10 cellular contexts compared by ENCODE assay signal in the genomic region with DNA sequence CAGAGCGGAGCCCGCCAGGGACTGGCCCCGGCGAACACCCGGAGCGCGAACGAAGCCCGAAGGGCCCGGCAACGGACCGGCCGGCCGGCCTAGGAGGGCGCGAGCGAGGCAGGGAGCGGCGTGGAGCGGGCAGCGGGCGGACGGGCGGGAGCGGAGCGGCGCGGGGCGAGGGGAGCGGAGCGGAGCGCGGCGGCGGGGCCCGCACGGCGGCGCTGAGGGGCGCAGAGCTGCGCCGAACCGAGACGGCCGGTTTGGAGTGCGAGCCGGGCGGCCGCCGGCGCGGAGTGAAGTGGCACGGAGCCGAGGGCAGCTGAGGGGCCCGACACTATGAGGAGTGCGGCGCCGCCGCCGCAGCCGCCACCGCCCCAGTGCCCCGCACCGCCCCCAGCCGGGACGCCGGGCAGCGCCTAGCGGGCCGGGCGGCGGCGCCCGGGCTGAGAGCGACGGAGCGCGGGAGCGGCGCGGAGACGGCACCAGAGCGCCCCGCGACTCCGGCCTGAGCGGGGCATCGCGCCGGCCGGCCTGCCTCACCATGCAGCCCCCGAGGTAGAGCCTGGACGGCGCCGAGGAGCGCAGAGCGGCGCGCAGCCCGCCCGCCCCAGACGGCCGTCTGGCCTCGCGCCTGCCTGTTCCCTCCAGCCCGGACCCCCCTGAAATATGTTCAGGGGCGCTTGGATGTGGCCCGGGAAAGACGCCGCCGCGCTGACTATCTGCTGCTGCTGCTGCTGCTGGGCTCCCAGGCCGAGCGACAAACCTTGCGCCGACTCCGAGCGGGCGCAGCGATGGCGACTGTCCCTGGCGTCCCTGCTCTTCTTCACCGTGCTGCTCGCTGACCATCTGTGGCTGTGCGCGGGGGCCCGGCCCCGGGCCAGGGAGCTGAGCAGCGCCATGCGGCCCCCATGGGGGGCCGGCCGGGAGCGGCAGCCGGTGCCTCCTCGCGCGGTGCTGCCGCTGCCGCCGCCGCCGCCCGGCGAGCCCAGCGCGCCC. TPM values are rescaled to one million over a fixed set of nuclear protein-coding genes. Genes with fewer than 3 reads are reported as not detected.
DNase-seq lines count a peak whose midpoint lies in the region; ATAC-seq, FAIRE-seq and TF ChIP-seq lines count a peak whose summit lies in the region.
"Had no signal": no experiment of that assay in that cellular context is flagged by ENCODE, and none has a peak within 500 bp of the region (broad histone marks: within the 10 kb centered on the region; RNA-seq: fewer than 3 reads in every experiment).

No MANE protein-coding gene starts in this region.

- no peaks in the 10 kb centered on the region for H3K9me3 Mint-ChIP-seq in stimulated activated naive CD8-positive, alpha-beta T cell treated with anti-CD3 and anti-CD28 coated beads, Interleukin-15, Interleukin-2, amounts not matched to agents 100 ng/mL and 50 ng/mL, for 24 hours
- H3K9me3 Mint-ChIP-seq in mesothelial cell of epicardium: peaks cover 11% of the 10 kb centered on the region
- H3K9me3 Mint-ChIP-seq: natural killer cell treated with Interleukin-12 subunit alpha and Interleukin-12 subunit beta and Interleukin-15 and Interleukin-18, amount 100 ng/mL, for 72 hours; T-helper 1 cell treated with Interleukin-12 subunit alpha and Interleukin-12 subunit beta and Interleukin-4 antibody, amounts not matched to agents 30 μg/mL and 1 μg/mL, for 36 hours had no signal

- no peak for FAIRE-seq in bronchial epithelial cell (lab: Jason Lieb, UNC)

- peak overlapping the region; percentile 74 for H3K4me3 Mint-ChIP-seq in stimulated activated naive CD8-positive, alpha-beta T cell treated with anti-CD3 and anti-CD28 coated beads, Interleukin-15, Interleukin-2, amounts not matched to agents 100 ng/mL and 50 ng/mL, for 24 hours
- peak overlapping the region; percentile 69 for H3K4me3 Mint-ChIP-seq in mesothelial cell of epicardium
- H3K4me3 Mint-ChIP-seq: natural killer cell treated with Interleukin-12 subunit alpha and Interleukin-12 subunit beta and Interleukin-15 and Interleukin-18, amount 100 ng/mL, for 72 hours had no signal

- DNase-seq in stimulated activated naive CD8-positive, alpha-beta T cell treated with anti-CD3 and anti-CD28 coated beads, Interleukin-15, Interleukin-2, amounts not matched to agents 100 U/mL and 50 U/mL, for 24 hours: no peak
- DNase-seq in bronchial epithelial cell (ENCODE audit: low read depth): no peak
- DNase-seq in mesothelial cell of epicardium (ENCODE audit: low spot score in 2 of 2, unreplicated experiment in 2 of 2): no peak
- no peak for DNase-seq in stimulated activated CD4-positive, alpha-beta T cell treated with anti-CD3 and anti-CD28 coated beads, Interleukin-2, amount 100 ng/mL, for 24 hours
- DNase-seq in HPDE6-E6E7 (ENCODE audit: extremely low spot score): no peak

- H3K27me3 ChIP-seq in bronchial epithelial cell (ENCODE audit: control insufficient read depth, insufficient read depth, low read length): no peaks in the 10 kb centered on the region

- H3K27ac Mint-ChIP-seq in stimulated activated naive CD8-positive, alpha-beta T cell treated with anti-CD3 and anti-CD28 coated beads, Interleukin-15, Interleukin-2, amounts not matched to agents 100 ng/mL and 50 ng/mL, for 24 hours: no peak overlapping the region
- no peak overlapping the region for H3K27ac Mint-ChIP-seq in mesothelial cell of epicardium
- H3K27ac Mint-ChIP-seq: natural killer cell treated with Interleukin-12 subunit alpha and Interleukin-12 subunit beta and Interleukin-15 and Interleukin-18, amount 100 ng/mL, for 72 hours; T-helper 1 cell treated with Interleukin-12 subunit alpha and Interleukin-12 subunit beta and Interleukin-4 antibody, amounts not matched to agents 30 μg/mL and 1 μg/mL, for 36 hours had no signal

- no peak for TF ChIP-seq CTCF in bronchial epithelial cell (IDR thresholded peaks at IDR 0.05; ENCODE audit: insufficient read depth, low read length, severe bottlenecking)
- no peak for TF ChIP-seq CTCF in mesothelial cell of epicardium (IDR thresholded peaks at IDR 0.05; ENCODE audit: unreplicated experiment)

- no peak for ATAC-seq in stimulated activated naive CD8-positive, alpha-beta T cell treated with anti-CD3 and anti-CD28 coated beads, Interleukin-15, Interleukin-2, amounts not matched to agents 100 U/mL and 50 U/mL, for 24 hours
- no peak for ATAC-seq in HG03457 (IDR thresholded peaks at IDR 0.05; ENCODE audit: unreplicated experiment)
- no peak for ATAC-seq in GM21723 (IDR thresholded peaks at IDR 0.05; ENCODE audit: unreplicated experiment)

- peaks cover 15% of the 10 kb centered on the region for H3K27me3 Mint-ChIP-seq in stimulated activated naive CD8-positive, alpha-beta T cell treated with anti-CD3 and anti-CD28 coated beads, Interleukin-15, Interleukin-2, amounts not matched to agents 100 ng/mL and 50 ng/mL, for 24 hours
- H3K27me3 Mint-ChIP-seq in mesothelial cell of epicardium (ENCODE audit: low read depth): peaks cover 50% of the 10 kb centered on the region

- H3K4me3 ChIP-seq in bronchial epithelial cell (ENCODE audit: low read depth, low read length): peak overlapping the region; percentile 52

- no peaks in the 10 kb centered on the region for H3K36me3 Mint-ChIP-seq in stimulated activated naive CD8-positive, alpha-beta T cell treated with anti-CD3 and anti-CD28 coated beads, Interleukin-15, Interleukin-2, amounts not matched to agents 100 ng/mL and 50 ng/mL, for 24 hours (ENCODE audit: low read depth)
- no peaks in the 10 kb centered on the region for H3K36me3 Mint-ChIP-seq in mesothelial cell of epicardium
- H3K36me3 Mint-ChIP-seq: natural killer cell treated with Interleukin-12 subunit alpha and Interleukin-12 subunit beta and Interleukin-15 and Interleukin-18, amount 100 ng/mL, for 72 hours had no signal

- H3K4me1 Mint-ChIP-seq in stimulated activated naive CD8-positive, alpha-beta T cell treated with anti-CD3 and anti-CD28 coated beads, Interleukin-15, Interleukin-2, amounts not matched to agents 100 ng/mL and 50 ng/mL, for 24 hours (ENCODE audit: low read depth): peaks cover 3% of the 10 kb centered on the region
- peaks cover 5% of the 10 kb centered on the region for H3K4me1 Mint-ChIP-seq in mesothelial cell of epicardium

- no peaks in the 10 kb centered on the region for H3K36me3 ChIP-seq in bronchial epithelial cell (ENCODE audit: control insufficient read depth, insufficient read depth, low read length)

RNA-seq across cellular contexts. Expression of gene NALF2, which starts 0.8 kb away (rescaled TPM):
- total RNA-seq in bronchial epithelial cell (0.79 and 2.8 TPM in 2 replicates), mesothelial cell of epicardium (0.05 to 0.11 TPM in 2 of 3 replicates, not detected in the other)
- total RNA-seq: natural killer cell treated with Interleukin-12 subunit alpha and Interleukin-12 subunit beta and Interleukin-15 and Interleukin-18, amount 100 ng/mL, for 72 hours had no signal
